Comparison of ENCODE assay signal across 28 cellular contexts in genomic region chr3:22471557-22471956, GRCh38.
"Had no signal": no experiment of that assay in that cellular context is flagged by ENCODE, and none has a peak within 500 bp of the region (broad histone marks: within the 10 kb centered on the region; RNA-seq: fewer than 3 reads in every experiment).

No MANE protein-coding gene starts in this region.

- H3K4me3 Mint-ChIP-seq: stimulated activated effector memory CD8-positive, alpha-beta T cell treated with anti-CD3 and anti-CD28 coated beads, Interleukin-12 subunit alpha, Interleukin-12 subunit beta, amount 100 ng/mL, for 72 hours; stimulated activated memory B cell treated with anti-CD40 and anti-IgM and Interleukin-4, amounts not matched to agents 10 μg/mL and 1 μg/mL and 100 μg/mL, for 72 hours; stimulated activated naive B cell treated with anti-CD40 and anti-IgM and Interleukin-4, amounts not matched to agents 10 μg/mL and 1 μg/mL and 100 μg/mL, for 72 hours; stimulated activated naive CD8-positive, alpha-beta T cell treated with anti-CD3 and anti-CD28 coated beads, Interleukin-15, amount 100 ng/mL, for 72 hours; stimulated activated naive CD8-positive, alpha-beta T cell treated with anti-CD3 and anti-CD28 coated beads, Interleukin-15, Interleukin-2, amounts not matched to agents 100 ng/mL and 50 ng/mL, for 24 hours; type B pancreatic cell had no signal

- DNase-seq: stimulated activated CD4-positive, alpha-beta T cell treated with anti-CD3 and anti-CD28 coated beads, Interleukin-2, amount 100 ng/mL, for 48 hours; stimulated activated CD4-positive, alpha-beta T cell treated with anti-CD3 and anti-CD28 coated beads, Interleukin-4, amount 100 ng/mL, for 1 hour; stimulated activated CD4-positive, alpha-beta T cell treated with anti-CD3 and anti-CD28 coated beads, Interleukin-4, amount 100 ng/mL, for 24 hours; stimulated activated CD4-positive, alpha-beta T cell treated with anti-CD3 and anti-CD28 coated beads, Interleukin-4, amount 100 ng/mL, for 4 hours; stimulated activated CD8-positive, alpha-beta memory T cell treated with anti-CD3 and anti-CD28 coated beads, Interleukin-4, amount 100 ng/mL, for 48 hours; stimulated activated naive B cell treated with anti-CD40 and anti-IgM and Interleukin-4, amounts not matched to agents 10 μg/mL and 1 μg/mL and 100 μg/mL, for 72 hours; stimulated activated naive CD4-positive, alpha-beta T cell; stimulated activated naive CD4-positive, alpha-beta T cell treated with Interleukin-2 at 50 U/mL for 16 hours; stimulated activated naive CD8-positive, alpha-beta T cell treated with anti-CD3 and anti-CD28 coated beads, Interleukin-15, amount 100 ng/mL, for 72 hours; stimulated activated naive CD8-positive, alpha-beta T cell treated with anti-CD3 and anti-CD28 coated beads, Interleukin-15, Interleukin-2, amounts not matched to agents 100 U/mL and 50 U/mL, for 24 hours; stomach; substantia nigra; testis; thyroid gland; tibial artery; transverse colon; trophoblast cell; upper lobe of left lung; uterus had no signal

- H3K4me1 ChIP-seq: stomach, suprapubic skin, testis, thyroid gland, tibial nerve, transverse colon, upper lobe of left lung, uterus, vagina had no signal

- H3K9me3 ChIP-seq: stomach, suprapubic skin, testis, thoracic aorta, thyroid gland, tibial artery, tibial nerve, transverse colon, upper lobe of left lung, uterus, vagina had no signal

- H3K27ac Mint-ChIP-seq: stimulated activated effector memory CD8-positive, alpha-beta T cell treated with anti-CD3 and anti-CD28 coated beads, Interleukin-12 subunit alpha, Interleukin-12 subunit beta, amount 100 ng/mL, for 72 hours; stimulated activated memory B cell treated with anti-CD40 and anti-IgM and Interleukin-4, amounts not matched to agents 10 μg/mL and 1 μg/mL and 100 μg/mL, for 72 hours; stimulated activated naive B cell treated with anti-CD40 and anti-IgM and Interleukin-4, amounts not matched to agents 10 μg/mL and 1 μg/mL and 100 μg/mL, for 72 hours; stimulated activated naive CD8-positive, alpha-beta T cell treated with anti-CD3 and anti-CD28 coated beads, Interleukin-15, amount 100 ng/mL, for 72 hours; stimulated activated naive CD8-positive, alpha-beta T cell treated with anti-CD3 and anti-CD28 coated beads, Interleukin-15, Interleukin-2, amounts not matched to agents 100 ng/mL and 50 ng/mL, for 24 hours; type B pancreatic cell had no signal

- H3K36me3 ChIP-seq: stomach, suprapubic skin, thoracic aorta, thyroid gland, tibial artery, tibial nerve, transverse colon, upper lobe of left lung, uterus, vagina had no signal

- H3K27ac ChIP-seq: stomach, suprapubic skin, testis, thoracic aorta, thyroid gland, tibial artery, tibial nerve, transverse colon, upper lobe of left lung, uterus, vagina had no signal

- ATAC-seq: stimulated activated effector memory CD8-positive, alpha-beta T cell treated with anti-CD3 and anti-CD28 coated beads, Interleukin-12 subunit alpha, Interleukin-12 subunit beta, amount 100 ng/mL, for 72 hours; stimulated activated memory B cell treated with anti-CD40 and anti-IgM and Interleukin-4, amounts not matched to agents 10 μg/mL and 1 μg/mL and 100 μg/mL, for 72 hours; stimulated activated naive B cell treated with anti-CD40 and anti-IgM and Interleukin-4, amounts not matched to agents 10 μg/mL and 1 μg/mL and 100 μg/mL, for 72 hours; stimulated activated naive CD8-positive, alpha-beta T cell treated with anti-CD3 and anti-CD28 coated beads, Interleukin-15, amount 100 ng/mL, for 72 hours; stimulated activated naive CD8-positive, alpha-beta T cell treated with anti-CD3 and anti-CD28 coated beads, Interleukin-15, Interleukin-2, amounts not matched to agents 100 U/mL and 50 U/mL, for 24 hours had no signal

- H3K27me3 ChIP-seq: stomach, suprapubic skin, testis, thyroid gland, tibial artery, tibial nerve, transverse colon, upper lobe of left lung, uterus, vagina had no signal

- H3K36me3 Mint-ChIP-seq: stimulated activated effector memory CD8-positive, alpha-beta T cell treated with anti-CD3 and anti-CD28 coated beads, Interleukin-12 subunit alpha, Interleukin-12 subunit beta, amount 100 ng/mL, for 72 hours; stimulated activated memory B cell treated with anti-CD40 and anti-IgM and Interleukin-4, amounts not matched to agents 10 μg/mL and 1 μg/mL and 100 μg/mL, for 72 hours; stimulated activated naive B cell treated with anti-CD40 and anti-IgM and Interleukin-4, amounts not matched to agents 10 μg/mL and 1 μg/mL and 100 μg/mL, for 72 hours; type B pancreatic cell had no signal

- FAIRE-seq: urothelium cell line had no signal

- H3K4me3 ChIP-seq: stomach, suprapubic skin, testis, thoracic aorta, thyroid gland, tibial artery, tibial nerve, transverse colon, upper lobe of left lung, uterus, vagina had no signal

- H3K9me3 Mint-ChIP-seq: stimulated activated memory B cell treated with anti-CD40 and anti-IgM and Interleukin-4, amounts not matched to agents 10 μg/mL and 1 μg/mL and 100 μg/mL, for 72 hours; stimulated activated naive B cell treated with anti-CD40 and anti-IgM and Interleukin-4, amounts not matched to agents 10 μg/mL and 1 μg/mL and 100 μg/mL, for 72 hours; stimulated activated naive CD8-positive, alpha-beta T cell treated with anti-CD3 and anti-CD28 coated beads, Interleukin-15, amount 100 ng/mL, for 72 hours; stimulated activated naive CD8-positive, alpha-beta T cell treated with anti-CD3 and anti-CD28 coated beads, Interleukin-15, Interleukin-2, amounts not matched to agents 100 ng/mL and 50 ng/mL, for 24 hours had no signal

- H3K27me3 Mint-ChIP-seq: stimulated activated memory B cell treated with anti-CD40 and anti-IgM and Interleukin-4, amounts not matched to agents 10 μg/mL and 1 μg/mL and 100 μg/mL, for 72 hours; stimulated activated naive B cell treated with anti-CD40 and anti-IgM and Interleukin-4, amounts not matched to agents 10 μg/mL and 1 μg/mL and 100 μg/mL, for 72 hours; stimulated activated naive CD8-positive, alpha-beta T cell treated with anti-CD3 and anti-CD28 coated beads, Interleukin-15, amount 100 ng/mL, for 72 hours; stimulated activated naive CD8-positive, alpha-beta T cell treated with anti-CD3 and anti-CD28 coated beads, Interleukin-15, Interleukin-2, amounts not matched to agents 100 ng/mL and 50 ng/mL, for 24 hours had no signal

- H3K4me1 Mint-ChIP-seq: stimulated activated effector memory CD8-positive, alpha-beta T cell treated with anti-CD3 and anti-CD28 coated beads, Interleukin-12 subunit alpha, Interleukin-12 subunit beta, amount 100 ng/mL, for 72 hours; stimulated activated memory B cell treated with anti-CD40 and anti-IgM and Interleukin-4, amounts not matched to agents 10 μg/mL and 1 μg/mL and 100 μg/mL, for 72 hours; stimulated activated naive B cell treated with anti-CD40 and anti-IgM and Interleukin-4, amounts not matched to agents 10 μg/mL and 1 μg/mL and 100 μg/mL, for 72 hours; stimulated activated naive CD8-positive, alpha-beta T cell treated with anti-CD3 and anti-CD28 coated beads, Interleukin-15, amount 100 ng/mL, for 72 hours had no signal
